In genomic region chr1:15323351-15323988, GRCh38 we compare ENCODE assay signal across 8 cellular contexts.
DNase-seq lines count a peak whose midpoint lies in the region; ATAC-seq and TF ChIP-seq lines count a peak whose summit lies in the region.

No MANE protein-coding gene starts in this region.

- H3K4me3 Mint-ChIP-seq in progenitor cell of endocrine pancreas (ENCODE audit: low read depth) = no peak overlapping the region

- H3K27ac ChIP-seq in SU-DHL-6 (ENCODE audit: low read depth, low read length) = no peak overlapping the region

- no peaks in the 10 kb centered on the region for H3K36me3 ChIP-seq in SU-DHL-6 (ENCODE audit: low read length)

- no peaks in the 10 kb centered on the region; the same call in 1 of the 2 replicates for H3K9me3 ChIP-seq in SU-DHL-6 (ENCODE audit: insufficient read depth, low read length)

- H3K4me1 Mint-ChIP-seq in progenitor cell of endocrine pancreas (ENCODE audit: low read depth) = peaks cover 17% of the 10 kb centered on the region

- H3K27me3 ChIP-seq in SU-DHL-6 (ENCODE audit: low read length) = no peaks in the 10 kb centered on the region

- no peak overlapping the region for H2AFZ ChIP-seq in SU-DHL-6 (ENCODE audit: low read depth, low read length, severe bottlenecking)

- no peak overlapping the region for H3K4me2 ChIP-seq in SU-DHL-6 (ENCODE audit: low read depth, low read length, poor library complexity, severe bottlenecking)

- H3K79me2 ChIP-seq in SU-DHL-6 (ENCODE audit: insufficient read depth, low read length) = no peaks in the 10 kb centered on the region

- no peaks in the 10 kb centered on the region for H3F3A ChIP-seq in SU-DHL-6 (ENCODE audit: insufficient read depth)

- ATAC-seq in HG02571 (IDR thresholded peaks at IDR 0.05; ENCODE audit: unreplicated experiment) = no peak

- peaks cover 5% of the 10 kb centered on the region for H3K36me3 Mint-ChIP-seq in progenitor cell of endocrine pancreas (ENCODE audit: insufficient read depth)

- DNase-seq in MV-4-11 (lab: John Stamatoyannopoulos, UW) = peak; percentile 54
- peak; percentile 23 for DNase-seq in activated naive CD8-positive, alpha-beta T cell treated with anti-CD3 and anti-CD28 coated beads, Interleukin-2, amount 50 U/mL, for 16 hours (ENCODE audit: low read depth, low spot score)
- peak; percentile 88 for DNase-seq in cardiac septum (ENCODE audit: low spot score)
- DNase-seq in progenitor cell of endocrine pancreas (ENCODE audit: low spot score, unreplicated experiment) = peak; percentile 48
- DNase-seq in ureter (ENCODE audit: low spot score) = peak; percentile 78

- H4K20me1 ChIP-seq in SU-DHL-6 (ENCODE audit: low read depth, low read length) = no peaks in the 10 kb centered on the region

- H3K9ac ChIP-seq in SU-DHL-6 (ENCODE audit: low read length) = no peak overlapping the region

- H3K27ac Mint-ChIP-seq in progenitor cell of endocrine pancreas = no peak overlapping the region

- no peaks in the 10 kb centered on the region for H3K9me2 ChIP-seq in SU-DHL-6 (replicated peaks; ENCODE audit: insufficient read depth, low read length)

- H3K9me3 Mint-ChIP-seq in progenitor cell of endocrine pancreas (ENCODE audit: low read depth) = peaks cover 9% of the 10 kb centered on the region

- TF ChIP-seq CTCF in GM12801 (IDR thresholded peaks at IDR 0.05; ENCODE audit: extremely low read depth, insufficient read length) (peak; percentile 61), SU-DHL-6 (IDR thresholded peaks at IDR 0.05; ENCODE audit: insufficient read depth, low read length, poor library complexity, severe bottlenecking) (peak; percentile 89), progenitor cell of endocrine pancreas (IDR thresholded peaks at IDR 0.05; ENCODE audit: unreplicated experiment) (peak; percentile 99)

- no peak overlapping the region for H3K4me3 ChIP-seq in SU-DHL-6 (ENCODE audit: insufficient read depth, low read length, poor library complexity, severe bottlenecking)

- intact Hi-C loops in cardiac septum (cut with DNase I) = loop anchor here (1.0 to 5.0 kb wide), 2 partner anchors 108 to 179 kb away; no protein-coding TSS in a partner anchor

- H3K27me3 Mint-ChIP-seq in progenitor cell of endocrine pancreas = peaks cover 5% of the 10 kb centered on the region

Comparison
In these comparisons a context has a peak if more than half of its experiments do, and no peak if none do; other contexts are left out.
1. DNase-seq: peak in every context shown above with its lines; median percentile 88 in cardiac septum; 78 in ureter; 54 in MV-4-11; 48 in progenitor cell of endocrine pancreas; 23 in activated naive CD8-positive, alpha-beta T cell treated with anti-CD3 and anti-CD28 coated beads, Interleukin-2, amount 50 U/mL, for 16 hours.